Comparison of ENCODE assay signal across 8 cellular contexts in genomic region chr9:32552172-32552872, GRCh38. TPM values are rescaled to one million over a fixed set of nuclear protein-coding genes. Genes with fewer than 3 reads are reported as not detected.
DNase-seq lines count a peak whose midpoint lies in the region; ATAC-seq and TF ChIP-seq lines count a peak whose summit lies in the region.

SMIM27 (plus strand) TSS chr9:32552327; CDS start chr9:32552435, 108 bp downstream.
TOPORS (minus strand) TSS chr9:32552586; CDS start chr9:32552436, 150 bp downstream.

- POLR2A ChIA-PET in activated B cell treated with CpG ODN at 0.5 μM for 24 hours (lab: Charles Lee) = interaction anchor here (0.7 to 4.4 kb wide), 9 partner anchors 20 to 738 kb away, joined by 3 to 40 read pairs (median 9); partner anchors contain the start of genes ACO1, DNAJA1, NDUFB6 and NFX1

- H3K4me3 Mint-ChIP-seq in activated B cell treated with CpG ODN at 0.5 μM for 24 hours = peak within 1 kb of the TSS; percentile 95

- no peaks in the 10 kb centered on the region for H3K27me3 Mint-ChIP-seq in activated B cell treated with CpG ODN at 0.5 μM for 24 hours

- intact Hi-C loops in activated B cell treated with CpG ODN at 0.5 μM for 24 hours (cut with micrococcal nuclease) = loop anchor here (10.0 kb wide), 3 partner anchors 612 to 922 kb away; partner anchors contain the start of genes B4GALT1, NFX1 and NOL6

- TF ChIP-seq CTCF in AG10803 (conservative IDR thresholded peaks at IDR 0.05; ENCODE audit: low read length) (no peak), activated B cell treated with CpG ODN at 0.5 μM for 24 hours (IDR thresholded peaks at IDR 0.05) (no peak), cardiac fibroblast (IDR thresholded peaks at IDR 0.05; ENCODE audit: low read depth, low read length) (no peak)

- peak within 1 kb of the TSS; percentile 98 for H3K27ac Mint-ChIP-seq in activated B cell treated with CpG ODN at 0.5 μM for 24 hours

- no peaks in the 10 kb centered on the region for H3K9me3 Mint-ChIP-seq in activated B cell treated with CpG ODN at 0.5 μM for 24 hours

- CTCF ChIA-PET in activated B cell treated with CpG ODN at 0.5 μM for 24 hours (lab: Charles Lee) = interaction anchor here (1.0 to 3.3 kb wide), 4 partner anchors 20 to 173 kb away, joined by 4 to 18 read pairs (median 8); no protein-coding TSS in a partner anchor

- peak within 1 kb of the TSS; percentile 85 for H3K4me3 ChIP-seq in AG10803 (ENCODE audit: low read length)
- peak within 1 kb of the TSS; percentile 64 to 78 for H3K4me3 ChIP-seq in cardiac fibroblast (replicated peaks in 1 of 2; ENCODE audit: low read depth in 2 of 2, low read length in 2 of 2)

- peak; percentile 85 for DNase-seq in AG10803 (ENCODE audit: low read depth)
- DNase-seq in NCI-H345 treated with DMSO at 0.1 percent for 48 hours (lab: John Stamatoyannopoulos, UW; ENCODE audit: unreplicated experiment) = peak; percentile 88
- peak; percentile 79 for DNase-seq in activated B cell treated with CpG ODN at 0.5 μM for 24 hours
- peak; percentile 92 to 93 for DNase-seq in cardiac fibroblast (ENCODE audit: low read depth in 2 of 2)
- peak; percentile 95 for DNase-seq in iris pigment epithelial cell (ENCODE audit: low read depth)
- DNase-seq in stimulated activated CD4-positive, alpha-beta T cell treated with anti-CD3 and anti-CD28 coated beads, Interleukin-12 subunit alpha, Interleukin-12 subunit beta, amount 100 ng/mL, for 4 hours = peak; percentile 88

- ATAC-seq in GM19035 (IDR thresholded peaks at IDR 0.05; ENCODE audit: unreplicated experiment) (peak; percentile 71), HG03342 (IDR thresholded peaks at IDR 0.05; ENCODE audit: unreplicated experiment) (peak; percentile 73), activated B cell treated with CpG ODN at 0.5 μM for 24 hours (ENCODE audit: low read depth) (peak; percentile 61)

- H3K4me1 Mint-ChIP-seq in activated B cell treated with CpG ODN at 0.5 μM for 24 hours = peaks cover 37% of the 10 kb centered on the region

- H3K36me3 Mint-ChIP-seq in activated B cell treated with CpG ODN at 0.5 μM for 24 hours (ENCODE audit: low read depth) = peaks cover 33% of the 10 kb centered on the region

RNA-seq across cellular contexts. Expression of gene SMIM27, which starts in this region (rescaled TPM):
- 15.9 and 17.1 TPM in 2 replicates for total RNA-seq in activated B cell treated with CpG ODN at 0.5 μM for 24 hours

RNA-seq across cellular contexts. Expression of gene TOPORS, which starts in this region (rescaled TPM):
- 14.7 and 15.6 TPM in 2 replicates for total RNA-seq in activated B cell treated with CpG ODN at 0.5 μM for 24 hours

Comparison
In these comparisons a context has a peak if more than half of its experiments do, and no peak if none do; other contexts are left out.
1. Peak in every context shown above with its lines: DNase-seq, ATAC-seq and H3K4me3 ChIP-seq.